ENCODE assay signal across 10 cellular contexts in genomic region chr9:124261787-124262595, GRCh38. TPM values are rescaled to one million over a fixed set of nuclear protein-coding genes. Genes with fewer than 3 reads are reported as not detected.
DNase-seq lines count a peak whose midpoint lies in the region; ATAC-seq and TF ChIP-seq lines count a peak whose summit lies in the region.
"Had no signal": no experiment of that assay in that cellular context is flagged by ENCODE, and none has a peak within 500 bp of the region (broad histone marks: within the 10 kb centered on the region; RNA-seq: fewer than 3 reads in every experiment).

No MANE protein-coding gene starts in this region.

- peaks cover 69 to 70% of the 10 kb centered on the region in 2 donors for H3K4me1 ChIP-seq in duodenal mucosa (ENCODE audit: control insufficient read depth in 1 of 2, insufficient read depth in 2 of 2, low read length in 2 of 2)
- peaks cover 3 to 15% of the 10 kb centered on the region in 2 donors for H3K4me1 ChIP-seq in uterus

- H3K9me3 ChIP-seq in duodenal mucosa (ENCODE audit: control insufficient read depth in 1 of 2, low read length in 2 of 2) (no peaks in the 10 kb centered on the region), uterus (no peaks in the 10 kb centered on the region)

- no peaks in the 10 kb centered on the region for H3K27me3 Mint-ChIP-seq in natural killer cell treated with Interleukin-12 subunit alpha and Interleukin-12 subunit beta and Interleukin-15 and Interleukin-18, amount 100 ng/mL, for 72 hours

- peak overlapping the region; percentile 8 to 42 for H3K4me3 ChIP-seq in duodenal mucosa (ENCODE audit: low read depth in 1 of 2, low read length in 2 of 2)
- no peak overlapping the region for H3K4me3 ChIP-seq in uterus

- no peak for ATAC-seq in Right ventricle myocardium inferior
- ATAC-seq in left ventricle myocardium superior: no peak
- no peak for ATAC-seq in natural killer cell treated with Interleukin-12 subunit alpha and Interleukin-12 subunit beta and Interleukin-15 and Interleukin-18, amount 100 ng/mL, for 72 hours
- ATAC-seq in GM19023 (IDR thresholded peaks at IDR 0.05; ENCODE audit: unreplicated experiment): no peak
- no peak for ATAC-seq in GM19463 (IDR thresholded peaks at IDR 0.05; ENCODE audit: unreplicated experiment)

- H3K36me3 ChIP-seq in duodenal mucosa (ENCODE audit: control insufficient read depth in 1 of 2, insufficient read depth in 2 of 2, low read length in 2 of 2) (no peaks in the 10 kb centered on the region), uterus (no peaks in the 10 kb centered on the region)

- TF ChIP-seq POLR2A in uterus (IDR thresholded peaks at IDR 0.05): no peak

- no peaks in the 10 kb centered on the region for H3K9me3 Mint-ChIP-seq in natural killer cell treated with Interleukin-12 subunit alpha and Interleukin-12 subunit beta and Interleukin-15 and Interleukin-18, amount 100 ng/mL, for 72 hours
- H3K9me3 Mint-ChIP-seq: activated naive CD4-positive, alpha-beta T cell treated with anti-CD3 and anti-CD28 coated beads, Interleukin-2, amount 50 U/mL, for 24 hours; T-helper 1 cell treated with Interleukin-12 subunit alpha and Interleukin-12 subunit beta and Interleukin-4 antibody, amounts not matched to agents 30 μg/mL and 1 μg/mL, for 36 hours had no signal

- no peak for TF ChIP-seq CTCF in uterus (IDR thresholded peaks at IDR 0.05)

- H3K9ac ChIP-seq in duodenal mucosa (ENCODE audit: low read depth in 1 of 2, low read length in 2 of 2): peak overlapping the region in 1 of 2 donors; percentile 44

- peaks cover 59 to 60% of the 10 kb centered on the region in 2 donors for H3K4me1 Mint-ChIP-seq in natural killer cell treated with Interleukin-12 subunit alpha and Interleukin-12 subunit beta and Interleukin-15 and Interleukin-18, amount 100 ng/mL, for 72 hours (ENCODE audit: low read depth in 2 of 2)

- H3K36me3 Mint-ChIP-seq in natural killer cell treated with Interleukin-12 subunit alpha and Interleukin-12 subunit beta and Interleukin-15 and Interleukin-18, amount 100 ng/mL, for 72 hours: no peaks in the 10 kb centered on the region
- H3K36me3 Mint-ChIP-seq: activated naive CD4-positive, alpha-beta T cell treated with anti-CD3 and anti-CD28 coated beads, Interleukin-2, amount 50 U/mL, for 24 hours had no signal

- H3K4me3 Mint-ChIP-seq in natural killer cell treated with Interleukin-12 subunit alpha and Interleukin-12 subunit beta and Interleukin-15 and Interleukin-18, amount 100 ng/mL, for 72 hours: peak overlapping the region; percentile 20
- H3K4me3 Mint-ChIP-seq: activated naive CD4-positive, alpha-beta T cell treated with anti-CD3 and anti-CD28 coated beads, Interleukin-2, amount 50 U/mL, for 24 hours; T-helper 1 cell treated with Interleukin-12 subunit alpha and Interleukin-12 subunit beta and Interleukin-4 antibody, amounts not matched to agents 30 μg/mL and 1 μg/mL, for 36 hours had no signal

- H3K27me3 ChIP-seq in duodenal mucosa (ENCODE audit: control insufficient read depth in 1 of 2, insufficient read depth in 2 of 2, low read length in 2 of 2) (no peaks in the 10 kb centered on the region), uterus (no peaks in the 10 kb centered on the region)

- intact Hi-C loops in Right ventricle myocardium inferior (cut with DNase I) (no loop called here), left ventricle myocardium superior (cut with micrococcal nuclease) (no loop called here), uterus (cut with DNase I; ENCODE audit: low total_unique reads) (no loop called here)

- DNase-seq in Right ventricle myocardium inferior (ENCODE audit: missing footprints): peak; percentile 27
- no peak for DNase-seq in left ventricle myocardium superior
- DNase-seq in natural killer cell treated with Interleukin-12 subunit alpha and Interleukin-12 subunit beta and Interleukin-15 and Interleukin-18, amount 100 ng/mL, for 72 hours (ENCODE audit: low spot score): no peak
- no peak for DNase-seq in uterus
- no peak for DNase-seq in NCI-H1694 (lab: John Stamatoyannopoulos, UW)

- H3K27ac ChIP-seq in duodenal mucosa (ENCODE audit: low read depth, low read length) (peak overlapping the region; percentile 54), uterus (peak overlapping the region; percentile 52 to 81)

- peak overlapping the region; percentile 37 to 67 for H3K27ac Mint-ChIP-seq in natural killer cell treated with Interleukin-12 subunit alpha and Interleukin-12 subunit beta and Interleukin-15 and Interleukin-18, amount 100 ng/mL, for 72 hours
- H3K27ac Mint-ChIP-seq: activated naive CD4-positive, alpha-beta T cell treated with anti-CD3 and anti-CD28 coated beads, Interleukin-2, amount 50 U/mL, for 24 hours; T-helper 1 cell treated with Interleukin-12 subunit alpha and Interleukin-12 subunit beta and Interleukin-4 antibody, amounts not matched to agents 30 μg/mL and 1 μg/mL, for 36 hours had no signal

RNA-seq across cellular contexts. Expression of gene NEK6, which starts 4.2 kb away (rescaled TPM):
- 10.5 TPM for total RNA-seq in Right ventricle myocardium inferior
- 7.7 TPM for total RNA-seq in left ventricle myocardium superior
- total RNA-seq in natural killer cell treated with Interleukin-12 subunit alpha and Interleukin-12 subunit beta and Interleukin-15 and Interleukin-18, amount 100 ng/mL, for 72 hours: 10 to 100 TPM; 11.4 to 38.7 TPM
- 10 to 100 TPM in 3 of 4 donors, 1 to 10 TPM in 1; 6.1 to 38.5 (median 34.7) TPM for total RNA-seq in uterus

Comparison
In these comparisons a context has a peak if more than half of its experiments do, and no peak if none do; other contexts are left out.
1. H3K4me3 ChIP-seq: peak in duodenal mucosa (2 of 2); none in uterus (0 of 2).